ENCODE assay signal across 3 cellular contexts in genomic region chr15:27089676-27090075, GRCh38.
TF ChIP-seq lines count a peak whose summit lies in the region.

No MANE protein-coding gene starts in this region.

TF ChIP-seq in HepG2, 621 proteins besides CTCF, POLR2A, EP300 and RAD21:
- TF ChIP-seq ZNF562 (CRISPR knock-in tag; IDR thresholded peaks at IDR 0.05; ENCODE audit: borderline replicate concordance) (no peak), MNT (IDR thresholded peaks at IDR 0.05) (peak; percentile 23; the same call in 1 of the 2 replicates)
TF ChIP-seq in HepG2: peak in this region for 1.

TF ChIP-seq in WTC11, 78 proteins besides CTCF, POLR2A, EP300 and RAD21:
- peak; percentile 52; the same call in 1 of the 2 replicates for TF ChIP-seq GTF2I (CRISPR knock-in tag; conservative IDR thresholded peaks at IDR 0.05)
- TF ChIP-seq ZNF281 (CRISPR knock-in tag; IDR thresholded peaks at IDR 0.05) = no peak

TF ChIP-seq in H1, 55 proteins besides CTCF, POLR2A, EP300 and RAD21 (continued from another document):
- TF ChIP-seq RBBP5 (IDR thresholded peaks at IDR 0.05; ENCODE audit: borderline replicate concordance, low read depth, low read length) (no peak), CHD2 (IDR thresholded peaks at IDR 0.05; ENCODE audit: low read length) (no peak), KDM1A (IDR thresholded peaks at IDR 0.05; ENCODE audit: borderline replicate concordance, low read length) (peak; percentile 72; the same call in 1 of the 2 replicates), GTF2F1 (IDR thresholded peaks at IDR 0.05; ENCODE audit: borderline replicate concordance, low read depth, low read length) (no peak), SP2 (IDR thresholded peaks at IDR 0.05; ENCODE audit: low read length) (no peak), KDM4A (IDR thresholded peaks at IDR 0.05; ENCODE audit: low read depth, low read length, severe bottlenecking) (no peak), EGR1 (IDR thresholded peaks at IDR 0.05; ENCODE audit: borderline replicate concordance, low read depth, low read length) (no peak)
TF ChIP-seq in H1: peak in this region for 1.
